ENCODE assay signal across 22 cellular contexts in the genomic region with DNA sequence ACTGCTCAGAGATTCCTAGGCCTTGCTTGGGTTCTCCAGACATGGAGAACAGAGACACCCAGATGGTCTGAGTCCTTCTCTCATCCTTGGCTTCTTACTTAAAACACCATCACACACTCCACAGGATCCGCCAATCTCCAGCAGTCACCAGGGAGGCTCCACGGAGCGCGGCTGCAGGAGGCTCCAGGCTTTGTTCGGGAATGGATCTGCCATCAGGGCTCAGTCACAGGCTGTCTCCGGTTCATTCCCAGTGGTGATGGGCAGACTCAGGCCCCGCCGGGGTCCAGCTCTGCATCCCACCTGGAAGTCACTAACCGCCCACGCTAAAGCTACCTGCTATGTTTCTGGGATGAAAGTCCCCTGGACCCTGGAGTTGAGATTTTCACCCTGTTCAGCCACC.
"Had no signal": no experiment of that assay in that cellular context is flagged by ENCODE, and none has a peak within 500 bp of the region (broad histone marks: within the 10 kb centered on the region; RNA-seq: fewer than 3 reads in every experiment).

No MANE protein-coding gene starts in this region.

- H3K27ac Mint-ChIP-seq: effector memory CD8-positive, alpha-beta T cell; immature natural killer cell; naive thymus-derived CD4-positive, alpha-beta T cell; nephron; neural progenitor cell; stimulated activated memory B cell treated with anti-CD40 and anti-IgM and Interleukin-4, amounts not matched to agents 10 μg/mL and 1 μg/mL and 100 μg/mL, for 72 hours had no signal

- H3K9me3 ChIP-seq: prostate gland, thoracic aorta, tibial nerve, upper lobe of left lung had no signal

- H3K4me3 ChIP-seq: neural progenitor cell, prostate gland, right atrium auricular region, smooth muscle cell, thoracic aorta, tibial nerve, upper lobe of left lung had no signal

- H3K27me3 Mint-ChIP-seq: stimulated activated memory B cell treated with anti-CD40 and anti-IgM and Interleukin-4, amounts not matched to agents 10 μg/mL and 1 μg/mL and 100 μg/mL, for 72 hours had no signal

- H3K27me3 ChIP-seq: neural progenitor cell, right atrium auricular region, tibial nerve, upper lobe of left lung had no signal

- H3K4me1 Mint-ChIP-seq: immature natural killer cell; stimulated activated memory B cell treated with anti-CD40 and anti-IgM and Interleukin-4, amounts not matched to agents 10 μg/mL and 1 μg/mL and 100 μg/mL, for 72 hours had no signal

- H3K4me1 ChIP-seq: prostate gland, right atrium auricular region, tibial nerve, upper lobe of left lung had no signal

- DNase-seq: dermis blood vessel endothelial cell; effector memory CD8-positive, alpha-beta T cell; erythroblast; hypothalamus; immature natural killer cell; left ventricle myocardium superior; mesenchymal stem cell; midbrain; naive thymus-derived CD4-positive, alpha-beta T cell; stimulated activated CD4-positive, alpha-beta T cell treated with anti-CD3 and anti-CD28 coated beads, Interleukin-2, amount 100 ng/mL, for 24 hours; stimulated activated CD4-positive, alpha-beta T cell treated with anti-CD3 and anti-CD28 coated beads, Interleukin-4, amount 100 ng/mL, for 4 hours; stimulated activated naive CD8-positive, alpha-beta T cell treated with anti-CD3 and anti-CD28 coated beads, Interleukin-15, Interleukin-2, amounts not matched to agents 100 U/mL and 50 U/mL, for 24 hours; substantia nigra had no signal

- H3K27ac ChIP-seq: neural progenitor cell, prostate gland, right atrium auricular region, thoracic aorta, tibial nerve, upper lobe of left lung had no signal

- H3K36me3 Mint-ChIP-seq: immature natural killer cell; neural progenitor cell; stimulated activated memory B cell treated with anti-CD40 and anti-IgM and Interleukin-4, amounts not matched to agents 10 μg/mL and 1 μg/mL and 100 μg/mL, for 72 hours had no signal

- H3K36me3 ChIP-seq: neural progenitor cell, prostate gland, right atrium auricular region, thoracic aorta, tibial nerve, upper lobe of left lung had no signal

- H3K4me3 Mint-ChIP-seq: effector memory CD8-positive, alpha-beta T cell; immature natural killer cell; naive thymus-derived CD4-positive, alpha-beta T cell; nephron; neural progenitor cell; stimulated activated memory B cell treated with anti-CD40 and anti-IgM and Interleukin-4, amounts not matched to agents 10 μg/mL and 1 μg/mL and 100 μg/mL, for 72 hours had no signal
